In genomic region chr14:99042376-99043257, GRCh38 we compare ENCODE assay signal across 25 cellular contexts.
"Had no signal": no experiment of that assay in that cellular context is flagged by ENCODE, and none has a peak within 500 bp of the region (broad histone marks: within the 10 kb centered on the region; RNA-seq: fewer than 3 reads in every experiment).

No MANE protein-coding gene starts in this region.

- H3K27me3 ChIP-seq: SJSA1 had no signal

- H3K4me3 Mint-ChIP-seq: activated naive CD4-positive, alpha-beta T cell treated with anti-CD3 and anti-CD28 coated beads, Interleukin-2, amount 50 U/mL, for 24 hours; brain; WTC11 had no signal

- H3K4me3 ChIP-seq: K562, SJSA1 had no signal

- H3K9me3 ChIP-seq: SJSA1 had no signal

- H3K27me3 Mint-ChIP-seq: activated naive CD4-positive, alpha-beta T cell treated with anti-CD3 and anti-CD28 coated beads, Interleukin-2, amount 50 U/mL, for 24 hours had no signal

- H3K36me3 Mint-ChIP-seq: activated naive CD4-positive, alpha-beta T cell treated with anti-CD3 and anti-CD28 coated beads, Interleukin-2, amount 50 U/mL, for 24 hours; brain had no signal

- H3K27ac Mint-ChIP-seq: activated naive CD4-positive, alpha-beta T cell treated with anti-CD3 and anti-CD28 coated beads, Interleukin-2, amount 50 U/mL, for 24 hours; activated T-helper 2 cell treated with anti-CD3 and anti-CD28 coated beads, Interferon-gamma antibody, Interleukin-2, Interleukin-4, amounts not matched to agents 10 μg/mL and 5 μg/mL and 100 μg/mL, durations not matched to agents 14 hours and 24 hours and 36 hours; brain; WTC11 had no signal

- H3K36me3 ChIP-seq: SJSA1 had no signal

- H3K27ac ChIP-seq: SJSA1 had no signal

- ATAC-seq: K562, SK-N-SH treated with all-trans-retinoic acid at 6 μM for 48 hours had no signal

- DNase-seq: activated CD4-positive, alpha-beta T cell treated with anti-CD3 and anti-CD28 coated beads for 48 hours; activated CD4-positive, alpha-beta T cell treated with anti-CD3 and anti-CD28 coated beads, Interleukin-2, amount 50 U/mL, for 4 hours; activated CD4-positive, CD25-positive, alpha-beta regulatory T cell treated with anti-CD3 and anti-CD28 coated beads, Interleukin-2, amount 50 U/mL, for 72 hours; activated CD8-positive, alpha-beta memory T cell treated with anti-CD3 and anti-CD28 coated beads for 24 hours; activated naive CD4-positive, alpha-beta T cell; activated T-cell treated with anti-CD3 and anti-CD28 coated beads, Interleukin-2, amount 50 U/mL, for 48 hours; amygdala; Karpas-422; MM.1S; NCI-H1105; NCI-H1436; NCI-H1694 treated with DMSO at 0.1 percent for 48 hours; NCI-H2029 treated with DMSO at 0.1 percent for 48 hours; NCI-H345; NCI-H510A; NCI-H69; SHP77; SW 1271 had no signal
